9 cellular contexts compared by ENCODE assay signal in the genomic region with DNA sequence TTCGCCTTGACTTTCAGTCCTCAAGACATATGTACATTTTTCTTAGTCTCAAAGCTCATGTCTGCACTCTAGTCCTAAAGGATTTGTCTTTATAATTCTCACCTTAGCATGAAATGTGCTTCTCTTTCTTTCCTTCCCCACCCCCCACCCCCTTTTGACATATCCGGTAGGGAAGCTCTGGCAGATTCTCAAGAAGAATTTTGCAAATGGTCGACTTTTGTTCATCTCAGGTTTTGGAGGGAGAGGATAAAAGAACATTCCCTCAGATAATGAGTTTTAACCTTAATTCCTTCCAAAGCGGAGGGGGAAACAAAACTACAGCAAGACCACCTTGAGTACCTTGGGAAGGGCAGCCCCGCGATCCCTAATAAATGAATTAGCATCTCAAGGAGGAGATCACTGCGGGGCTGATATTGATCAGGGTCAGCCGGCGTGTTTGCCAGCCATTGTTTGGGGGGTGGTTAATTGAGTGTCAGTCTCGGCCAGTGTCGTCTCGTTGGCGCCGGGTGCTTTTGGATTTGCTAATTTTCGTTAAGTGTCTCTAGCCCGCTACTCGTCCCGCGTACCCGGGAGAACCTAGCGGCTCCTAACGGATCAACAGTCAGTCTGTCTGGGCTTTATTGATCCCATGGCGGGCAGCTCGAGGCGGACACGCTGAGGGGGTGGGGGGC. TPM values are rescaled to one million over a fixed set of nuclear protein-coding genes. Genes with fewer than 3 reads are reported as not detected.
DNase-seq lines count a peak whose midpoint lies in the region; ATAC-seq and TF ChIP-seq lines count a peak whose summit lies in the region.
"Had no signal": no experiment of that assay in that cellular context is flagged by ENCODE, and none has a peak within 500 bp of the region (broad histone marks: within the 10 kb centered on the region; RNA-seq: fewer than 3 reads in every experiment).

No MANE protein-coding gene starts in this region.

- H3K9ac ChIP-seq in OCI-LY1 (ENCODE audit: low read length): no peak overlapping the region

- no peak for DNase-seq in central memory CD8-positive, alpha-beta T cell (ENCODE audit: low spot score in 2 of 2)
- DNase-seq in right lobe of liver: no peak
- peak; percentile 70 to 82 for DNase-seq in suprapubic skin (ENCODE audit: low spot score in 2 of 2)
- DNase-seq in GDM1 (lab: John Stamatoyannopoulos, UW): no peak

- ATAC-seq in GM18498 (IDR thresholded peaks at IDR 0.05; ENCODE audit: unreplicated experiment): peak; percentile 1
- ATAC-seq in central memory CD8-positive, alpha-beta T cell (replicated peaks; ENCODE audit: extremely low read depth, poor library complexity, severe bottlenecking): no peak
- peak; percentile 11 to 38 (median 16) for ATAC-seq in right lobe of liver
- ATAC-seq in GM19397 (IDR thresholded peaks at IDR 0.05; ENCODE audit: unreplicated experiment): no peak
- no peak for ATAC-seq in HG03280 (IDR thresholded peaks at IDR 0.05; ENCODE audit: unreplicated experiment)

- H3K27ac ChIP-seq in OCI-LY1 (ENCODE audit: low read depth, low read length, poor library complexity, severe bottlenecking) (no peak overlapping the region), right lobe of liver (peak overlapping the region in 1 of 3 donors; percentile 46), suprapubic skin (no peak overlapping the region)

- intact Hi-C loops in right lobe of liver (cut with DNase I): no loop called here

- peak overlapping the region; percentile 56; the same call in 1 of the 2 replicates for H3K4me2 ChIP-seq in OCI-LY1 (ENCODE audit: low read length)

- no peak overlapping the region for H2AFZ ChIP-seq in OCI-LY1 (ENCODE audit: low read length)

- H3K27me3 Mint-ChIP-seq in central memory CD8-positive, alpha-beta T cell: peaks cover 83% of the 10 kb centered on the region

- H4K20me1 ChIP-seq in OCI-LY1 (ENCODE audit: insufficient read depth, low read length): no peaks in the 10 kb centered on the region

- TF ChIP-seq CTCF in OCI-LY1 (IDR thresholded peaks at IDR 0.05; ENCODE audit: low read length) (no peak), right lobe of liver (IDR thresholded peaks at IDR 0.05) (no peak), suprapubic skin (IDR thresholded peaks at IDR 0.05) (no peak)

- H3K9me3 Mint-ChIP-seq in central memory CD8-positive, alpha-beta T cell: no peaks in the 10 kb centered on the region

- peaks cover 14% of the 10 kb centered on the region for H3K4me1 Mint-ChIP-seq in central memory CD8-positive, alpha-beta T cell

- no peaks in the 10 kb centered on the region for H3K9me2 ChIP-seq in OCI-LY1 (ENCODE audit: low read depth, low read length)

- peak overlapping the region; percentile 73 for H3K4me3 Mint-ChIP-seq in central memory CD8-positive, alpha-beta T cell

- TF ChIP-seq POLR2A in right lobe of liver (IDR thresholded peaks at IDR 0.05) (no peak), suprapubic skin (IDR thresholded peaks at IDR 0.05) (no peak)

- H3K27me3 ChIP-seq in OCI-LY1 (ENCODE audit: insufficient read depth, low read length): 0 out of 2 replicates have a peak, but pooled peaks cover 6% of the 10 kb centered on the region
- H3K27me3 ChIP-seq in right lobe of liver: peaks cover 0 to 4% of the 10 kb centered on the region in 2 donors
- peaks cover 66% of the 10 kb centered on the region for H3K27me3 ChIP-seq in suprapubic skin

- 17% methylated on average over 6 of the region's 26 CpGs for WGBS in right lobe of liver (ENCODE audit: insufficient coverage, low coverage, low lambda C conversion rate, missing lambda C conversion rate)
- 12% methylated on average over 13 of the region's 26 CpGs for WGBS in suprapubic skin

- TF ChIP-seq EP300 in suprapubic skin (IDR thresholded peaks at IDR 0.05): no peak

- H3K36me3 ChIP-seq in OCI-LY1 (ENCODE audit: insufficient read depth, low read length) (no peaks in the 10 kb centered on the region), right lobe of liver (no peaks in the 10 kb centered on the region), suprapubic skin (no peaks in the 10 kb centered on the region)

- no peak overlapping the region for H3K27ac Mint-ChIP-seq in central memory CD8-positive, alpha-beta T cell (ENCODE audit: low read depth)

- no peaks in the 10 kb centered on the region for H3K9me3 ChIP-seq in OCI-LY1 (ENCODE audit: low read length)
- H3K9me3 ChIP-seq in right lobe of liver: no peaks in the 10 kb centered on the region
- H3K9me3 ChIP-seq in suprapubic skin: no peaks in the 10 kb centered on the region

- no peaks in the 10 kb centered on the region for H3F3A ChIP-seq in OCI-LY1 (ENCODE audit: insufficient read depth, low read length)

- no peaks in the 10 kb centered on the region for H3K79me2 ChIP-seq in OCI-LY1 (ENCODE audit: insufficient read depth, low read length)

- H3K4me3 ChIP-seq in OCI-LY1 (ENCODE audit: low read depth, low read length, poor library complexity, severe bottlenecking) (no peak overlapping the region), right lobe of liver (peak overlapping the region; percentile 53 to 81 (median 54)), suprapubic skin (peak overlapping the region; percentile 76)

- H3K4me1 ChIP-seq in OCI-LY1 (ENCODE audit: insufficient read depth, low read length, severe bottlenecking): peaks cover 10% of the 10 kb centered on the region
- peaks cover 0 to 14% (median 7%) of the 10 kb centered on the region in 4 donors for H3K4me1 ChIP-seq in right lobe of liver
- H3K4me1 ChIP-seq in suprapubic skin: peaks cover 23% of the 10 kb centered on the region

- H3K36me3 Mint-ChIP-seq in central memory CD8-positive, alpha-beta T cell (ENCODE audit: insufficient read depth): no peaks in the 10 kb centered on the region

RNA-seq across cellular contexts. Expression of gene BAMBI, which starts 0.9 kb away (rescaled TPM):
- total RNA-seq in right lobe of liver (10 to 100 TPM in 2 of 6 experiments, 1 to 10 TPM in 4; 2.4 to 22.4 (median 7.2) TPM), suprapubic skin (10 to 100 TPM; 10.6 to 16.1 (median 13.0) TPM)
- total RNA-seq: T-helper 1 cell treated with Interleukin-12 subunit alpha and Interleukin-12 subunit beta and Interleukin-4 antibody, amounts not matched to agents 30 ng/mL and 1 ng/mL, for 36 hours had no signal

Comparison
In these comparisons a context has a peak if more than half of its experiments do, and no peak if none do; other contexts are left out.
1. ATAC-seq: peak in GM18498 (single experiment) and right lobe of liver (4 of 4); none in central memory CD8-positive, alpha-beta T cell (single experiment), GM19397 (single experiment) and HG03280 (single experiment).
2. DNase-seq: peak in suprapubic skin (2 of 2); none in central memory CD8-positive, alpha-beta T cell (0 of 2), right lobe of liver (0 of 3) and GDM1 (single experiment).